In genomic region chr10:128498746-128499145, GRCh38 we compare ENCODE assay signal across 24 cellular contexts.
"Had no signal": no experiment of that assay in that cellular context is flagged by ENCODE, and none has a peak within 500 bp of the region (broad histone marks: within the 10 kb centered on the region; RNA-seq: fewer than 3 reads in every experiment).

No MANE protein-coding gene starts in this region.

- H3K4me3 ChIP-seq: MG63 had no signal

- ATAC-seq: HepG2, Panc1, PC-3, T-cell had no signal

- H3K4me2 ChIP-seq: SK-N-SH had no signal

- H3K9me3 ChIP-seq: MG63, SK-N-SH had no signal

- H3K27me3 ChIP-seq: MG63 had no signal

- H3K27ac ChIP-seq: RWPE1 had no signal

- H3K36me3 ChIP-seq: MG63 had no signal

- DNase-seq: IMR-90; KG1; MG63; NCI-H1092; NCI-H1105 treated with DMSO at 0.1 percent for 48 hours; NCI-H1417 treated with DMSO at 0.1 percent for 48 hours; NCI-H1694; NCI-H187 treated with DMSO at 0.1 percent for 48 hours; NCI-H2029 treated with DMSO at 0.1 percent for 48 hours; NCI-H2107; NCI-H345; NCI-H446 treated with DMSO at 0.1 percent for 48 hours; NCI-H510A treated with DMSO at 0.1 percent for 48 hours; NCI-H526; NCI-H748 treated with DMSO at 0.1 percent for 48 hours; NK-92 treated with Interleukin-12 subunit alpha and Interleukin-12 subunit beta, amount 100 ng/mL, for 24 hours; PC-3; SHP77; SK-N-SH; SW 1271; T-cell had no signal
